8 cellular contexts compared by ENCODE assay signal in genomic region chr1:223390618-223391017, GRCh38. TPM values are rescaled to one million over a fixed set of nuclear protein-coding genes. Genes with fewer than 3 reads are reported as not detected.
"Had no signal": no experiment of that assay in that cellular context is flagged by ENCODE, and none has a peak within 500 bp of the region (broad histone marks: within the 10 kb centered on the region; RNA-seq: fewer than 3 reads in every experiment).

No MANE protein-coding gene starts in this region.

- H2AFZ ChIP-seq: GM23338 had no signal

- FAIRE-seq: H1, H54, HTR-8/SVneo had no signal

- H3K4me3 ChIP-seq: GM23338 had no signal

- DNase-seq: H9, HCEC 1CT, IMR-90 had no signal

- H3K4me2 ChIP-seq: GM23338 had no signal

- ATAC-seq: GM23338 had no signal

RNA-seq across cellular contexts. Expression of gene CCDC185, which starts 2.6 kb away (rescaled TPM):
- total RNA-seq: H1, H9, HT-29, IMR-90 had no signal
- polyA plus RNA-seq: GM23338, H1, IMR-90 had no signal
